Comparison of ENCODE assay signal across 9 cellular contexts in the genomic region with DNA sequence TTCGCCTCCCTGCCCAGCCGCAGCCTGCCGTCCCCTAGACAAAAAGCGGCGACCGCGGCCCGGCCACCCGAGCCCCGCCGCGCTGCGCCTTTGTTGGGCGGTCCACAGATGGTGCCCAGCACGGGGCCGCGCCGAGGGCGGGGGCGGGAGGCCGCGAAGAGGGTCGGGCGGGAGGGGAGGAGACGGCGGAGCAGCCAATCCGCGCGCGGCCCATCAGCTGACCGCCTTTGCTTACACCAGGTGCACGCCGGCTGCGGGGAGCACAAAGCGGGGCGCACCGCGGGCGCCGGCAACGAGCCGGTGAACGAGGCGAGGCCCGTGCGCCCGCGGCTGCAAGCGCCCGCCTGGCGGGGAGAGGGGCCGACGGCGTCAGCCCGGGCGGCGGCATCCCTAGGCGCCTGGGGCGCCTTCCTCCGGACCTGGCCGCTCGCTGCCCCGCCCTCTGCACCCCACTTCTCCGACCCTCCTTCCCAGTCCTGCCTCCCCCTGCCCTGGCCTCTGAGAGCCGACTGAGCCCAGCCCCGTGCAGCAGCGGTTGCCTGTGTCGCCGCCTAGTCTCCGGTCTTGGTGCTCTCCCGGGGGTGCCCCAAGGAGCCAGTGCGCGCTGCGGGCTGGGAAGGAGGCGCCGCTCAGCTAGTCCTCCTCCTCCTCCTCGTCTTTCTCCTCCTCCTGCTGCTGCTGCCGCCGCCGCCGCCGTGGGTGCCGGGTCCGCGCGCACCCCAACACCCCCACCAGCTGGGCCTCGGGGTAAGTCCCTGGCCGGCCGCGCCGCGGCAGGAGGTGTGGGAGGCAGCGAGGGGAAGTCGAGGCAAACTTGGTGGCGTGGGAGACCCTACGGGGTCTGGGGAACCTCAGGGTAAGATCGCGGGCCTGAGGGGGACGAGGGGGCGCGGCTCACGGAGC. TPM values are rescaled to one million over a fixed set of nuclear protein-coding genes. Genes with fewer than 3 reads are reported as not detected.
DNase-seq lines count a peak whose midpoint lies in the region; ATAC-seq, FAIRE-seq and TF ChIP-seq lines count a peak whose summit lies in the region.
"Had no signal": no experiment of that assay in that cellular context is flagged by ENCODE, and none has a peak within 500 bp of the region (broad histone marks: within the 10 kb centered on the region; RNA-seq: fewer than 3 reads in every experiment).

LRRN1 (plus strand) TSS at position 259 of the 903 bp plus-strand sequence. CDS start 45,211 bp downstream, outside the sequence.

- H3K27me3 ChIP-seq in right cardiac atrium (ENCODE audit: control insufficient read depth, insufficient read depth) (peaks cover 2% of the 10 kb centered on the region), trophoblast cell (ENCODE audit: insufficient read depth, low read length) (no peaks in the 10 kb centered on the region)
- H3K27me3 ChIP-seq: BLaER1 treated with 17β-estradiol and CSF1 and Interleukin-3, amounts not matched to agents 10 nM and 100 nM had no signal

- peak within 1 kb of the TSS; percentile 92 for H4K8ac ChIP-seq in trophoblast cell (ENCODE audit: low read depth, low read length)

- peak within 1 kb of the TSS; percentile 84 for H2AFZ ChIP-seq in trophoblast cell (ENCODE audit: insufficient read depth, low read length, poor library complexity)

- DNase-seq in NCI-H345 (lab: John Stamatoyannopoulos, UW) (peak; percentile 85), right cardiac atrium (peak; percentile 43 to 77 (median 71)), trophoblast cell (peak in 1 of 2 donors; percentile 26), urothelium cell line (ENCODE audit: low spot score) (peak; percentile 94), NCI-H2196 (lab: John Stamatoyannopoulos, UW; ENCODE audit: unreplicated experiment) (no peak)

- WGBS in right cardiac atrium, result under 1% methylated on average over 102 of the region's 102 CpGs
- no CpG with 5 or more reads among the region's 102 CpGs for WGBS in trophoblast cell (ENCODE audit: extremely low coverage, insufficient coverage, insufficient read length)

- peaks cover 2% of the 10 kb centered on the region for H3K36me3 Mint-ChIP-seq in activated naive CD4-positive, alpha-beta T cell treated with anti-CD3 and anti-CD28 coated beads, Interleukin-2, amount 50 U/mL, for 24 hours

- TF ChIP-seq CTCF in 22Rv1 (IDR thresholded peaks at IDR 0.05), result peak; percentile 5; the same call in 1 of the 2 replicates

- H3K9me3 ChIP-seq in right cardiac atrium (ENCODE audit: control insufficient read depth, low read length) (no peaks in the 10 kb centered on the region), trophoblast cell (ENCODE audit: insufficient read depth, low read depth, low read length) (no peaks in the 10 kb centered on the region)

- no peak within 1 kb of the TSS for H3K27ac ChIP-seq in 22Rv1
- H3K27ac ChIP-seq in right cardiac atrium (ENCODE audit: low read length), result no peak within 1 kb of the TSS
- peak within 1 kb of the TSS; percentile 93 for H3K27ac ChIP-seq in trophoblast cell (ENCODE audit: low read depth, low read length)
- H3K27ac ChIP-seq: BLaER1 treated with 17β-estradiol and CSF1 and Interleukin-3, amounts not matched to agents 10 nM and 100 nM had no signal

- peak; percentile 59 for FAIRE-seq in urothelium cell line (lab: Jason Lieb, UNC)

- H3K23ac ChIP-seq in trophoblast cell (ENCODE audit: low read length), result no peak within 1 kb of the TSS

- peak within 1 kb of the TSS; percentile 87 for H3K4me3 Mint-ChIP-seq in activated naive CD4-positive, alpha-beta T cell treated with anti-CD3 and anti-CD28 coated beads, Interleukin-2, amount 50 U/mL, for 24 hours

- H2BK12ac ChIP-seq in trophoblast cell (ENCODE audit: low read length), result peak within 1 kb of the TSS; percentile 51

- H2BK5ac ChIP-seq in trophoblast cell (ENCODE audit: low read depth, low read length, poor library complexity), result peak within 1 kb of the TSS; percentile 86

- peak within 1 kb of the TSS; percentile 96 for H2BK120ac ChIP-seq in trophoblast cell (ENCODE audit: insufficient read depth, low read length, poor library complexity)

- intact Hi-C loops in right cardiac atrium (cut with DNase I), result no loop called here

- H3K14ac ChIP-seq in trophoblast cell (ENCODE audit: low read length), result peak within 1 kb of the TSS; percentile 98

- peak within 1 kb of the TSS; percentile 41 for H3K4me3 ChIP-seq in right cardiac atrium (ENCODE audit: low read length)
- H3K4me3 ChIP-seq in trophoblast cell (ENCODE audit: low read depth, low read length), result peak within 1 kb of the TSS; percentile 97
- H3K4me3 ChIP-seq: BLaER1 treated with 17β-estradiol and CSF1 and Interleukin-3, amounts not matched to agents 10 nM and 100 nM had no signal

- peak; percentile 59 for ATAC-seq in GM21576 (IDR thresholded peaks at IDR 0.05; ENCODE audit: unreplicated experiment)
- peak; percentile 75 to 79 for ATAC-seq in right cardiac atrium

- peaks cover 22% of the 10 kb centered on the region for H3K79me1 ChIP-seq in trophoblast cell (ENCODE audit: low read length)

- H3K4me1 ChIP-seq in right cardiac atrium (ENCODE audit: control insufficient read depth, insufficient read depth, low read length), result no peaks in the 10 kb centered on the region
- peaks cover 2 to 4% of the 10 kb centered on the region in 2 experiments for H3K4me1 ChIP-seq in trophoblast cell (ENCODE audit: control insufficient read depth in 1 of 2, insufficient read depth in 2 of 2, low read length in 2 of 2)
- H3K4me1 ChIP-seq: BLaER1 treated with 17β-estradiol and CSF1 and Interleukin-3, amounts not matched to agents 10 nM and 100 nM had no signal

- peak within 1 kb of the TSS; percentile 55 for H2AK5ac ChIP-seq in trophoblast cell (ENCODE audit: low read length)

- peak within 1 kb of the TSS; percentile 100 for H3K9ac ChIP-seq in trophoblast cell (ENCODE audit: low read length)
- H3K9ac ChIP-seq: BLaER1 treated with 17β-estradiol and CSF1 and Interleukin-3, amounts not matched to agents 10 nM and 100 nM had no signal

- H3K4ac ChIP-seq in trophoblast cell (ENCODE audit: low read depth, low read length), result peak within 1 kb of the TSS; percentile 96

- no peaks in the 10 kb centered on the region for H3K9me3 Mint-ChIP-seq in activated naive CD4-positive, alpha-beta T cell treated with anti-CD3 and anti-CD28 coated beads, Interleukin-2, amount 50 U/mL, for 24 hours

- H3K4me2 ChIP-seq in trophoblast cell (ENCODE audit: low read length), result peak within 1 kb of the TSS; percentile 79
- H3K4me2 ChIP-seq: BLaER1 treated with 17β-estradiol and CSF1 and Interleukin-3, amounts not matched to agents 10 nM and 100 nM had no signal

- peaks cover 25% of the 10 kb centered on the region for H3K79me2 ChIP-seq in trophoblast cell (ENCODE audit: control insufficient read depth, insufficient read depth, low read length, poor library complexity)

- H3K18ac ChIP-seq in trophoblast cell (ENCODE audit: low read length), result peak within 1 kb of the TSS; percentile 97

- H3K27me3 Mint-ChIP-seq in activated naive CD4-positive, alpha-beta T cell treated with anti-CD3 and anti-CD28 coated beads, Interleukin-2, amount 50 U/mL, for 24 hours, result peaks cover 33% of the 10 kb centered on the region

- H4K91ac ChIP-seq in trophoblast cell (ENCODE audit: low read depth, low read length), result peak within 1 kb of the TSS; percentile 97

- H4K12ac ChIP-seq in trophoblast cell (ENCODE audit: low read depth, low read length), result peak within 1 kb of the TSS; percentile 82

- H3K36me3 ChIP-seq in trophoblast cell (ENCODE audit: control insufficient read depth in 1 of 2, insufficient read depth in 2 of 2, low read length in 2 of 2), result peaks cover 5 to 7% of the 10 kb centered on the region in 2 experiments
- H3K36me3 ChIP-seq: BLaER1 treated with 17β-estradiol and CSF1 and Interleukin-3, amounts not matched to agents 10 nM and 100 nM had no signal

- peak within 1 kb of the TSS; percentile 76 for H3K27ac Mint-ChIP-seq in activated naive CD4-positive, alpha-beta T cell treated with anti-CD3 and anti-CD28 coated beads, Interleukin-2, amount 50 U/mL, for 24 hours

- H3K4me1 Mint-ChIP-seq in activated naive CD4-positive, alpha-beta T cell treated with anti-CD3 and anti-CD28 coated beads, Interleukin-2, amount 50 U/mL, for 24 hours, result peaks cover 18% of the 10 kb centered on the region

RNA-seq across cellular contexts. Expression of gene LRRN1, which starts in this region (rescaled TPM):
- under 1 TPM in 3 of 4 donors, not detected in 1; 0.14 to 0.15 (median 0.14) TPM for total RNA-seq in right cardiac atrium
- 0.05 TPM for polyA plus RNA-seq in right cardiac atrium
- polyA plus RNA-seq in trophoblast cell (2013), result 338 TPM in 2 replicates

Comparison
In these comparisons a context has a peak if more than half of its experiments do, and no peak if none do; other contexts are left out.
1. Peak in DNase-seq, ATAC-seq and H3K4me3 ChIP-seq in right cardiac atrium; RNA of the gene not detected or under 1 TPM.